8 cellular contexts compared by ENCODE assay signal in genomic region chr5:77492653-77493000, GRCh38. TPM values are rescaled to one million over a fixed set of nuclear protein-coding genes. Genes with fewer than 3 reads are reported as not detected.
A peak's percentile ranks its signal among the peaks of the same experiment; 100 is the strongest.
DNase-seq lines count a peak whose midpoint lies in the region; ATAC-seq, FAIRE-seq and TF ChIP-seq lines count a peak whose summit lies in the region.

No MANE protein-coding gene starts in this region.

- H3K9me3 ChIP-seq in ascending aorta (no peaks in the 10 kb centered on the region), mesodermal cell (ENCODE audit: control insufficient read depth, low read length) (no peaks in the 10 kb centered on the region)

- H3K27ac ChIP-seq in ascending aorta (peak overlapping the region; percentile 95 to 97), mesodermal cell (ENCODE audit: low read depth, low read length, severe bottlenecking) (no peak overlapping the region)

- intact Hi-C loops in ascending aorta (cut with DNase I): loop anchor here (1.0 to 10.0 kb wide), 8 partner anchors 55 to 802 kb away; partner anchors contain the start of genes AP3B1, PDE8B, TBCA and ZBED3

- peaks cover 0 to 13% of the 10 kb centered on the region in 2 donors for H3K4me1 ChIP-seq in ascending aorta
- peaks cover 4% of the 10 kb centered on the region for H3K4me1 ChIP-seq in mesodermal cell (ENCODE audit: control insufficient read depth, insufficient read depth, low read length, poor library complexity, severe bottlenecking)

- TF ChIP-seq POLR2A in GM12891 (IDR thresholded peaks at IDR 0.05; ENCODE audit: low read depth, low read length): no peak

- H3K4me3 ChIP-seq in ascending aorta (peak overlapping the region; percentile 80 to 87), mesodermal cell (ENCODE audit: extremely low read depth, insufficient read depth, low read length, poor library complexity, severe bottlenecking) (peak overlapping the region; percentile 72)

- no peak for TF ChIP-seq CTCF in ascending aorta (IDR thresholded peaks at IDR 0.05)

- H3K27me3 ChIP-seq in ascending aorta: no peaks in the 10 kb centered on the region

- peaks cover 0 to 4% of the 10 kb centered on the region in 2 donors for H3K36me3 ChIP-seq in ascending aorta
- H3K36me3 ChIP-seq in mesodermal cell (ENCODE audit: control insufficient read depth, insufficient read depth, low read length): peaks cover 9% of the 10 kb centered on the region

- DNase-seq in ascending aorta (ENCODE audit: low spot score in 2 of 2) (no peak), hepatic stellate cell (ENCODE audit: low spot score) (no peak), RKO (ENCODE audit: low spot score) (no peak), GM12891 (ENCODE audit: insufficient read length, low spot score) (no peak)
- no peak for DNase-seq in stimulated activated CD8-positive, alpha-beta memory T cell treated with anti-CD3 and anti-CD28 coated beads, Interleukin-4, amount 100 ng/mL, for 48 hours

- no peak for FAIRE-seq in GM12891 (lab: Jason Lieb, UNC)

- 0 to 35% methylated on average over 1 to 3 of the region's 4 CpGs for WGBS in mesodermal cell (ENCODE audit: insufficient coverage in 2 of 2), 2 experiments

- ATAC-seq in GM18517 (IDR thresholded peaks at IDR 0.05; ENCODE audit: unreplicated experiment): peak; percentile 9
- peak; percentile 3 for ATAC-seq in HG03103 (IDR thresholded peaks at IDR 0.05; ENCODE audit: low read depth, unreplicated experiment)

TF ChIP-seq in GM12891, 5 proteins besides CTCF, POLR2A, EP300 and RAD21:
- TF ChIP-seq PAX5 (IDR thresholded peaks at IDR 0.05; ENCODE audit: insufficient read depth, low read length, severe bottlenecking) (no peak), SPI1 (IDR thresholded peaks at IDR 0.05; ENCODE audit: low read depth, low read length) (no peak), POLR2AphosphoS5 (IDR thresholded peaks at IDR 0.05; ENCODE audit: low read depth, low read length) (no peak), POU2F2 (IDR thresholded peaks at IDR 0.05; ENCODE audit: low read depth, low read length) (no peak), TAF1 (IDR thresholded peaks at IDR 0.05; ENCODE audit: low read depth, low read length) (no peak)

RNA-seq across cellular contexts. Expression of gene WDR41, which starts 0.5 kb away (rescaled TPM):
- 45.4 TPM for total RNA-seq in ascending aorta
- polyA plus RNA-seq in mesodermal cell (2013, experiment 1 of 2): 67.0 TPM
- polyA plus RNA-seq in mesodermal cell (2013, experiment 2 of 2): 67.8 TPM
- polyA plus RNA-seq in GM12891 (2012; ENCODE audit: low read depth, missing spikeins): 36.6 TPM
